Comparison of ENCODE assay signal across 1 cellular context in genomic region chr11:73320786-73321325, GRCh38.
TF ChIP-seq lines count a peak whose summit lies in the region.

No MANE protein-coding gene starts in this region.

TF ChIP-seq in GM12878, 131 proteins besides CTCF, POLR2A, EP300 and RAD21:
- TF ChIP-seq SUZ12 (IDR thresholded peaks at IDR 0.05; ENCODE audit: unreplicated experiment) (no peak), ZNF217 (IDR thresholded peaks at IDR 0.05) (no peak), KLF5 (IDR thresholded peaks at IDR 0.05; ENCODE audit: partially characterized antibody) (no peak), LARP7 (IDR thresholded peaks at IDR 0.05) (no peak), KAT2A (conservative IDR thresholded peaks at IDR 0.05; ENCODE audit: control insufficient read depth, low read depth, low read length) (no peak)
